In genomic region chr13:20923272-20923671, GRCh38 we compare ENCODE assay signal across 18 cellular contexts. TPM values are rescaled to one million over a fixed set of nuclear protein-coding genes. Genes with fewer than 3 reads are reported as not detected.
DNase-seq lines count a peak whose midpoint lies in the region; ATAC-seq and TF ChIP-seq lines count a peak whose summit lies in the region.
"Had no signal": no experiment of that assay in that cellular context is flagged by ENCODE, and none has a peak within 500 bp of the region (broad histone marks: within the 10 kb centered on the region; RNA-seq: fewer than 3 reads in every experiment).

No MANE protein-coding gene starts in this region.

- H3K27me3 ChIP-seq in cardiac muscle cell = no peaks in the 10 kb centered on the region
- H3K27me3 ChIP-seq: BLaER1 treated with 17β-estradiol and CSF1 and Interleukin-3, amounts not matched to agents 10 nM and 100 nM had no signal

- H3K27ac ChIP-seq in cardiac muscle cell = peak overlapping the region; percentile 55
- H3K27ac ChIP-seq: BLaER1 treated with 17β-estradiol and CSF1 and Interleukin-3, amounts not matched to agents 10 nM and 100 nM; GM23248; PC-9; SK-N-MC had no signal

- no peak overlapping the region for H3K4me3 ChIP-seq in cardiac muscle cell
- H3K4me3 ChIP-seq: BLaER1 treated with 17β-estradiol and CSF1 and Interleukin-3, amounts not matched to agents 10 nM and 100 nM; GM12878; GM23248; PC-9; SK-N-MC had no signal

- H3K4me1 ChIP-seq in cardiac muscle cell (ENCODE audit: low read depth) = peaks cover 4% of the 10 kb centered on the region
- H3K4me1 ChIP-seq: BLaER1 treated with 17β-estradiol and CSF1 and Interleukin-3, amounts not matched to agents 10 nM and 100 nM had no signal

- no peaks in the 10 kb centered on the region for H3K9me3 Mint-ChIP-seq in nephron progenitor cell
- no peaks in the 10 kb centered on the region for H3K9me3 Mint-ChIP-seq in natural killer cell treated with Interleukin-12 subunit alpha and Interleukin-12 subunit beta and Interleukin-15 and Interleukin-18, amount 100 ng/mL, for 72 hours

- DNase-seq in activated CD8-positive, alpha-beta memory T cell treated with anti-CD3 and anti-CD28 coated beads, Interleukin-2, amount 50 U/mL, for 48 hours = peak; percentile 28
- no peak for DNase-seq in activated CD8-positive, alpha-beta memory T cell treated with anti-CD3 and anti-CD28 coated beads, Interleukin-2, amount 50 U/mL, for 4 hours
- peak; percentile 32 for DNase-seq in NCI-H446 treated with DMSO at 0.1 percent for 48 hours (lab: John Stamatoyannopoulos, UW)
- no peak for DNase-seq in cardiac muscle cell (ENCODE audit: low read depth in 1 of 2, low spot score in 1 of 2)
- no peak for DNase-seq in nephron progenitor cell
- no peak for DNase-seq in pons (ENCODE audit: low spot score)
- DNase-seq in NCI-H2081 treated with DMSO at 0.1 percent for 48 hours (lab: John Stamatoyannopoulos, UW) = no peak
- no peak for DNase-seq in natural killer cell treated with Interleukin-12 subunit alpha and Interleukin-12 subunit beta and Interleukin-15 and Interleukin-18, amount 100 ng/mL, for 72 hours (ENCODE audit: low spot score)
- DNase-seq: DMS79 treated with DMSO at 0.1 percent for 48 hours, GM23248, NCI-H1105 treated with DMSO at 0.1 percent for 48 hours, NCI-H1694 treated with DMSO at 0.1 percent for 48 hours, NCI-H226, NCI-H526, PC-9 had no signal

- TF ChIP-seq CTCF in cardiac muscle cell (IDR thresholded peaks at IDR 0.05; ENCODE audit: low read depth, low read length) (no peak), nephron progenitor cell (IDR thresholded peaks at IDR 0.05) (no peak)

- H3K4me3 Mint-ChIP-seq in nephron progenitor cell = no peak overlapping the region
- no peak overlapping the region for H3K4me3 Mint-ChIP-seq in natural killer cell treated with Interleukin-12 subunit alpha and Interleukin-12 subunit beta and Interleukin-15 and Interleukin-18, amount 100 ng/mL, for 72 hours

- H3K27ac Mint-ChIP-seq in nephron progenitor cell = peak overlapping the region; percentile 60
- H3K27ac Mint-ChIP-seq in natural killer cell treated with Interleukin-12 subunit alpha and Interleukin-12 subunit beta and Interleukin-15 and Interleukin-18, amount 100 ng/mL, for 72 hours = no peak overlapping the region

- no peaks in the 10 kb centered on the region for H3K9me3 ChIP-seq in cardiac muscle cell (ENCODE audit: low read depth)
- H3K9me3 ChIP-seq: BLaER1 treated with 17β-estradiol and CSF1 and Interleukin-3, amounts not matched to agents 10 nM and 100 nM had no signal

- H3K36me3 ChIP-seq in cardiac muscle cell = no peaks in the 10 kb centered on the region
- H3K36me3 ChIP-seq: BLaER1 treated with 17β-estradiol and CSF1 and Interleukin-3, amounts not matched to agents 10 nM and 100 nM had no signal

- H3K4me1 Mint-ChIP-seq in nephron progenitor cell = no peaks in the 10 kb centered on the region
- H3K4me1 Mint-ChIP-seq in natural killer cell treated with Interleukin-12 subunit alpha and Interleukin-12 subunit beta and Interleukin-15 and Interleukin-18, amount 100 ng/mL, for 72 hours (ENCODE audit: low read depth in 2 of 2) = no peaks in the 10 kb centered on the region

- no peak for ATAC-seq in natural killer cell treated with Interleukin-12 subunit alpha and Interleukin-12 subunit beta and Interleukin-15 and Interleukin-18, amount 100 ng/mL, for 72 hours
- ATAC-seq: GM12878 had no signal

- H3K36me3 Mint-ChIP-seq in nephron progenitor cell (ENCODE audit: low read depth) = no peaks in the 10 kb centered on the region
- no peaks in the 10 kb centered on the region for H3K36me3 Mint-ChIP-seq in natural killer cell treated with Interleukin-12 subunit alpha and Interleukin-12 subunit beta and Interleukin-15 and Interleukin-18, amount 100 ng/mL, for 72 hours

- peaks cover 10% of the 10 kb centered on the region for H3K27me3 Mint-ChIP-seq in nephron progenitor cell (ENCODE audit: low read depth, poor library complexity)
- no peaks in the 10 kb centered on the region for H3K27me3 Mint-ChIP-seq in natural killer cell treated with Interleukin-12 subunit alpha and Interleukin-12 subunit beta and Interleukin-15 and Interleukin-18, amount 100 ng/mL, for 72 hours

RNA-seq across cellular contexts. Expression of gene XPO4, which starts 20.7 kb away (rescaled TPM):
- total RNA-seq in cardiac muscle cell = 133 and 177 TPM in 2 replicates
- 51.8 and 74.0 TPM in 2 replicates for polyA plus RNA-seq in cardiac muscle cell
- 10 to 100 TPM; 23.0 to 33.5 TPM for total RNA-seq in natural killer cell treated with Interleukin-12 subunit alpha and Interleukin-12 subunit beta and Interleukin-15 and Interleukin-18, amount 100 ng/mL, for 72 hours

Comparison
In these comparisons a context has a peak if more than half of its experiments do, and no peak if none do; other contexts are left out.
1. DNase-seq: peak in activated CD8-positive, alpha-beta memory T cell treated with anti-CD3 and anti-CD28 coated beads, Interleukin-2, amount 50 U/mL, for 48 hours (single experiment) and NCI-H446 treated with DMSO at 0.1 percent for 48 hours (single experiment); none in activated CD8-positive, alpha-beta memory T cell treated with anti-CD3 and anti-CD28 coated beads, Interleukin-2, amount 50 U/mL, for 4 hours (single experiment), cardiac muscle cell (0 of 2), nephron progenitor cell (single experiment), pons (single experiment), NCI-H2081 treated with DMSO at 0.1 percent for 48 hours (single experiment) and natural killer cell treated with Interleukin-12 subunit alpha and Interleukin-12 subunit beta and Interleukin-15 and Interleukin-18, amount 100 ng/mL, for 72 hours (single experiment).